1 cellular context compared by ENCODE assay signal in genomic region chr1:211331011-211331709, GRCh38.
TF ChIP-seq lines count a peak whose summit lies in the region.

No MANE protein-coding gene starts in this region.

TF ChIP-seq in IMR-90, 13 proteins besides CTCF, POLR2A, EP300 and RAD21:
- TF ChIP-seq CEBPB (IDR thresholded peaks at IDR 0.05; ENCODE audit: low read depth, low read length) (peak; percentile 21; the same call in 1 of the 2 replicates), BHLHE40 (IDR thresholded peaks at IDR 0.05; ENCODE audit: low read depth, low read length) (no peak), FOS (IDR thresholded peaks at IDR 0.05; ENCODE audit: low read depth, low read length) (no peak)
